ENCODE assay signal across 22 cellular contexts in genomic region chr3:134839422-134839821, GRCh38. TPM values are rescaled to one million over a fixed set of nuclear protein-coding genes. Genes with fewer than 3 reads are reported as not detected.
DNase-seq lines count a peak whose midpoint lies in the region; ATAC-seq, FAIRE-seq and TF ChIP-seq lines count a peak whose summit lies in the region.
"Had no signal": no experiment of that assay in that cellular context is flagged by ENCODE, and none has a peak within 500 bp of the region (broad histone marks: within the 10 kb centered on the region; RNA-seq: fewer than 3 reads in every experiment).

No MANE protein-coding gene starts in this region.

- no peak overlapping the region for H3K14ac ChIP-seq in H1 (ENCODE audit: insufficient read length)

- no peak overlapping the region for H2BK5ac ChIP-seq in H1 (ENCODE audit: low read depth, low read length)

- H3K27me3 ChIP-seq in MG63 (no peaks in the 10 kb centered on the region), H1 (replicated peaks in 1 of 4; ENCODE audit: control insufficient read depth in 3 of 4, extremely low read depth in 1 of 4, insufficient read depth in 3 of 4, low read length in 3 of 4) (no peaks in the 10 kb centered on the region)
- H3K27me3 ChIP-seq: BE2C had no signal

- CTCF ChIA-PET in H1 (lab: Charles Lee; ENCODE audit: partially characterized antibody) = interaction anchor here (0.9 to 7.1 kb wide), 13 partner anchors 8 to 402 kb away, joined by 3 to 84 read pairs (median 14); partner anchors contain the start of gene EPHB1

- H2BK12ac ChIP-seq in H1 (ENCODE audit: low read depth, low read length) = no peak overlapping the region

- H3K79me2 ChIP-seq in H1 (ENCODE audit: control insufficient read depth in 1 of 2, insufficient read depth in 2 of 2, low read length in 2 of 2) = no peaks in the 10 kb centered on the region

- H2BK120ac ChIP-seq in H1 (replicated peaks; ENCODE audit: low read depth, low read length) = no peak overlapping the region

- 71% methylated on average over 3 of the region's 3 CpGs; no CpG with 5 or more reads in 1 of the 2 experiments for WGBS in H1 (ENCODE audit: extremely low coverage in 1 of 2, insufficient coverage in 1 of 2, insufficient read length in 1 of 2, insufficient replicate concordance in 2 of 2, low coverage in 1 of 2, low lambda C conversion rate in 2 of 2, missing lambda C conversion rate in 1 of 2), 2 experiments

- H4K91ac ChIP-seq in H1 (replicated peaks; ENCODE audit: insufficient read length, low read length) = no peak overlapping the region

- no peak overlapping the region for H3K4ac ChIP-seq in H1 (replicated peaks; ENCODE audit: insufficient read length, low read depth, low read length)

- H3K23ac ChIP-seq in H1 (ENCODE audit: insufficient read length) = no peak overlapping the region

- peak overlapping the region; percentile 29; the same call in 1 of the 2 replicates for H4K8ac ChIP-seq in H1 (ENCODE audit: extremely low read depth, insufficient read depth, low read length)

- H3K23me2 ChIP-seq in H1 (ENCODE audit: low read depth, low read length) = no peaks in the 10 kb centered on the region

- H3K18ac ChIP-seq in H1 (ENCODE audit: extremely low read depth, low read length) = no peak overlapping the region

- H3K9me3 ChIP-seq in MG63 = 0 out of 2 replicates have a peak, but pooled peaks cover 4% of the 10 kb centered on the region
- peaks cover 0 to 2% of the 10 kb centered on the region in 2 experiments; a peak in 1 of 4 replicates for H3K9me3 ChIP-seq in H1 (ENCODE audit: insufficient read depth in 2 of 2, low read depth in 1 of 2, low read length in 1 of 2)
- H3K9me3 ChIP-seq: BE2C had no signal

- H3K36me3 Mint-ChIP-seq in stimulated activated effector memory CD8-positive, alpha-beta T cell treated with anti-CD3 and anti-CD28 coated beads, Interleukin-12 subunit alpha, Interleukin-12 subunit beta, amount 100 ng/mL, for 72 hours = no peaks in the 10 kb centered on the region
- H3K36me3 Mint-ChIP-seq: CD4-positive, CD25-positive, alpha-beta regulatory T cell; CD8-positive, alpha-beta memory T cell had no signal

- no peak overlapping the region for H3K27ac Mint-ChIP-seq in stimulated activated effector memory CD8-positive, alpha-beta T cell treated with anti-CD3 and anti-CD28 coated beads, Interleukin-12 subunit alpha, Interleukin-12 subunit beta, amount 100 ng/mL, for 72 hours
- H3K27ac Mint-ChIP-seq: CD4-positive, CD25-positive, alpha-beta regulatory T cell; CD8-positive, alpha-beta memory T cell had no signal

- no peak overlapping the region for H2BK20ac ChIP-seq in H1 (ENCODE audit: low read length)

- TF ChIP-seq RAD21 in H1 (IDR thresholded peaks at IDR 0.05 in 1 of 2, conservative IDR thresholded peaks at IDR 0.05 in 1 of 2; ENCODE audit: low read depth in 2 of 2, low read length in 2 of 2) = no peak

- H4K20me1 ChIP-seq in H1 (replicated peaks in 1 of 2; ENCODE audit: control insufficient read depth in 1 of 2, insufficient read depth in 2 of 2, low read length in 2 of 2) = peaks cover 0 to 2% of the 10 kb centered on the region in 2 experiments

- H2AK5ac ChIP-seq in H1 (ENCODE audit: low read depth, low read length) = no peak overlapping the region

- TF ChIP-seq EP300 in H1 (IDR thresholded peaks at IDR 0.05; ENCODE audit: borderline replicate concordance in 1 of 2, low read depth in 2 of 2, low read length in 2 of 2) = no peak

- POLR2A ChIA-PET in H1 (lab: Charles Lee; ENCODE audit: partially characterized antibody) = interaction anchor here (1.2 kb wide), 1 partner anchor 60 kb away, joined by 3 read pairs; no protein-coding TSS in a partner anchor

- H3K9ac ChIP-seq in H1 (replicated peaks in 1 of 4; ENCODE audit: extremely low read depth in 1 of 4, low read depth in 3 of 4, low read length in 3 of 4) = no peak overlapping the region

- no peak overlapping the region for H4K5ac ChIP-seq in H1 (ENCODE audit: insufficient read length, low read depth, low read length)

- no peak overlapping the region for H3K4me3 Mint-ChIP-seq in stimulated activated effector memory CD8-positive, alpha-beta T cell treated with anti-CD3 and anti-CD28 coated beads, Interleukin-12 subunit alpha, Interleukin-12 subunit beta, amount 100 ng/mL, for 72 hours
- H3K4me3 Mint-ChIP-seq: CD4-positive, CD25-positive, alpha-beta regulatory T cell; CD8-positive, alpha-beta memory T cell had no signal

- H3K4me1 Mint-ChIP-seq in stimulated activated effector memory CD8-positive, alpha-beta T cell treated with anti-CD3 and anti-CD28 coated beads, Interleukin-12 subunit alpha, Interleukin-12 subunit beta, amount 100 ng/mL, for 72 hours = no peaks in the 10 kb centered on the region
- H3K4me1 Mint-ChIP-seq: CD4-positive, CD25-positive, alpha-beta regulatory T cell; CD8-positive, alpha-beta memory T cell had no signal

- H3K9me3 Mint-ChIP-seq in stimulated activated effector memory CD8-positive, alpha-beta T cell treated with anti-CD3 and anti-CD28 coated beads, Interleukin-12 subunit alpha, Interleukin-12 subunit beta, amount 100 ng/mL, for 72 hours = peaks cover 8% of the 10 kb centered on the region

- TF ChIP-seq CTCF in H1 (IDR thresholded peaks at IDR 0.05; ENCODE audit: control extremely low read depth in 1 of 3, insufficient read depth in 1 of 3, low read depth in 1 of 3, low read length in 3 of 3) (no peak), omental fat pad (IDR thresholded peaks at IDR 0.05) (no peak)

- no peaks in the 10 kb centered on the region; the same call in 1 of the 2 replicates for H3K79me1 ChIP-seq in H1 (ENCODE audit: low read depth, low read length)

- H3K56ac ChIP-seq in H1 (replicated peaks; ENCODE audit: insufficient read length, low read depth, low read length) = no peak overlapping the region

- no peak overlapping the region for H3K27ac ChIP-seq in H1 (ENCODE audit: low read depth, low read length)

- ATAC-seq in stimulated activated effector memory CD8-positive, alpha-beta T cell treated with anti-CD3 and anti-CD28 coated beads, Interleukin-12 subunit alpha, Interleukin-12 subunit beta, amount 100 ng/mL, for 72 hours = peak; percentile 27
- no peak for ATAC-seq in omental fat pad (ENCODE audit: low FRiP score)
- no peak for ATAC-seq in GM19328 (IDR thresholded peaks at IDR 0.05; ENCODE audit: unreplicated experiment)

- peak; percentile 69 for DNase-seq in MG63
- peak; percentile 68 for DNase-seq in RPMI7951 (ENCODE audit: low read depth)
- DNase-seq in H1 (ENCODE audit: low read depth in 1 of 2, low spot score in 2 of 2) = no peak
- DNase-seq in stimulated activated effector memory CD8-positive, alpha-beta T cell treated with anti-CD3 and anti-CD28 coated beads, Interleukin-12 subunit alpha, Interleukin-12 subunit beta, amount 100 ng/mL, for 72 hours (ENCODE audit: low spot score in 2 of 2) = no peak
- DNase-seq in Kasumi-1 (lab: John Stamatoyannopoulos, UW) = no peak
- DNase-seq in omental fat pad (ENCODE audit: low spot score) = no peak
- no peak for DNase-seq in activated T-cell treated with anti-CD3 and anti-CD28 coated beads, Interleukin-2, amount 50 U/mL, for 1 hour
- DNase-seq: ACHN; BE2C; CD4-positive, CD25-positive, alpha-beta regulatory T cell; CD8-positive, alpha-beta memory T cell; COR-L47; DMS 273 treated with DMSO at 0.1 percent for 48 hours; DND-41; EL; HCEC 1CT had no signal

- TF ChIP-seq POLR2A in H1 (IDR thresholded peaks at IDR 0.05; ENCODE audit: control extremely low read depth in 1 of 2, low read depth in 2 of 2, low read length in 2 of 2) = no peak

- no peak overlapping the region for H3K4me3 ChIP-seq in MG63
- H3K4me3 ChIP-seq in H1 (ENCODE audit: extremely low read depth in 1 of 4, insufficient read depth in 2 of 4, low read depth in 3 of 4, low read length in 4 of 4) = no peak overlapping the region

- no peaks in the 10 kb centered on the region for H3K4me1 ChIP-seq in H1 (replicated peaks in 1 of 4; ENCODE audit: control insufficient read depth in 3 of 4, insufficient read depth in 4 of 4, low read length in 3 of 4)
- H3K4me1 ChIP-seq: BE2C had no signal

- H3K4me2 ChIP-seq in H1 (ENCODE audit: insufficient read depth in 1 of 2, low read depth in 2 of 2, low read length in 2 of 2) = no peak overlapping the region

- FAIRE-seq in H1 (lab: Jason Lieb, UNC) = no peak
- FAIRE-seq: A204.1, GM12891, H54 had no signal

- H3K36me3 ChIP-seq in MG63 (no peaks in the 10 kb centered on the region), H1 (ENCODE audit: control insufficient read depth in 2 of 4, insufficient read depth in 4 of 4, low read length in 3 of 4) (no peaks in the 10 kb centered on the region)
- H3K36me3 ChIP-seq: BE2C had no signal

- no peak overlapping the region for H2AFZ ChIP-seq in H1 (ENCODE audit: low read length)

- H2BK15ac ChIP-seq in H1 (ENCODE audit: low read length) = no peak overlapping the region

TF ChIP-seq in H1, 55 proteins besides CTCF, POLR2A, EP300 and RAD21:
- TF ChIP-seq TBP (IDR thresholded peaks at IDR 0.05; ENCODE audit: low read depth, low read length) = no peak
- no peak for TF ChIP-seq HDAC6 (IDR thresholded peaks at IDR 0.05; ENCODE audit: low read depth, low read length)

RNA-seq across cellular contexts. Expression of gene EPHB1, which starts 44.4 kb away (rescaled TPM):
- 0.10 TPM in 1 of 2 replicates, not detected in the other for total RNA-seq in MG63 (2014; rRNA removed; shearing (Covaris generic); ENCODE audit: low replicate concordance)
- total RNA-seq in RPMI7951 (2014; rRNA removed; shearing (Covaris generic)) = 1.6 and 2.6 TPM in 2 replicates
- 5.9 TPM in 2 replicates for total RNA-seq in H1 (2021; fragmentation: NEBNext Ultra II Directional; extraction: Animal tissue kit (Norgen Biotek cat#: 25700))
- 3.5 and 5.4 TPM in 2 replicates for polyA plus RNA-seq in H1 (2011; rRNA removed)
- 3.2 TPM for polyA plus RNA-seq in H1 (2011; cell fraction: cytosol; rRNA removed)
- 7.8 TPM for polyA plus RNA-seq in H1 (2011; cell fraction: nucleus; rRNA removed)
- polyA plus RNA-seq in H1 (2012, experiment 1 of 2) = 4.5 to 5.2 TPM (median 4.8 TPM) in 4 replicates
- 1.6 TPM for polyA plus RNA-seq in H1 (2012, experiment 2 of 2)
- 6.0 TPM for polyA plus RNA-seq in H1 (2013, experiment 1 of 2)
- polyA plus RNA-seq in H1 (2013, experiment 2 of 2) = 6.3 TPM
- 8.8 and 10.6 TPM in 2 replicates for polyA minus RNA-seq in H1 (2011; rRNA and poly(A)+ RNA removed)
- polyA minus RNA-seq in H1 (2011; cell fraction: cytosol; rRNA and poly(A)+ RNA removed) = 6.4 TPM
- polyA minus RNA-seq in H1 (2011; cell fraction: nucleus; rRNA and poly(A)+ RNA removed) = 39.9 TPM
- total RNA-seq in omental fat pad = 1 to 10 TPM in 2 of 4 donors, under 1 TPM in 2; 0.74 to 2.2 (median 1.1) TPM
- total RNA-seq: CD8-positive, alpha-beta memory T cell; G401; HT-29 had no signal

Comparison
In these comparisons a context has a peak if more than half of its experiments do, and no peak if none do; other contexts are left out.
1. DNase-seq: peak in MG63 (single experiment) and RPMI7951 (single experiment); none in H1 (0 of 2), stimulated activated effector memory CD8-positive, alpha-beta T cell treated with anti-CD3 and anti-CD28 coated beads, Interleukin-12 subunit alpha, Interleukin-12 subunit beta, amount 100 ng/mL, for 72 hours (0 of 2), Kasumi-1 (0 of 2), omental fat pad (single experiment) and activated T-cell treated with anti-CD3 and anti-CD28 coated beads, Interleukin-2, amount 50 U/mL, for 1 hour (single experiment).